ENCODE assay signal across 13 cellular contexts in genomic region chr3:71456826-71457225, GRCh38.
DNase-seq lines count a peak whose midpoint lies in the region; ATAC-seq and TF ChIP-seq lines count a peak whose summit lies in the region.
"Had no signal": no experiment of that assay in that cellular context is flagged by ENCODE, and none has a peak within 500 bp of the region (broad histone marks: within the 10 kb centered on the region; RNA-seq: fewer than 3 reads in every experiment).

No MANE protein-coding gene starts in this region.

- peaks cover 89% of the 10 kb centered on the region for H3K4me1 Mint-ChIP-seq in activated naive CD4-positive, alpha-beta T cell treated with anti-CD3 and anti-CD28 coated beads for 36 hours (ENCODE audit: low read depth)
- peaks cover 76% of the 10 kb centered on the region for H3K4me1 Mint-ChIP-seq in T-helper 2 cell treated with Interferon-gamma antibody and Interleukin-4, amounts not matched to agents 5 μg/mL and 100 μg/mL, for 36 hours (ENCODE audit: low read depth)
- peaks cover 42 to 79% of the 10 kb centered on the region in 2 donors for H3K4me1 Mint-ChIP-seq in effector memory CD8-positive, alpha-beta T cell (ENCODE audit: low read depth in 2 of 2)

- H3K4me3 Mint-ChIP-seq in activated naive CD4-positive, alpha-beta T cell treated with anti-CD3 and anti-CD28 coated beads for 36 hours: peak overlapping the region; percentile 77
- peak overlapping the region; percentile 70 for H3K4me3 Mint-ChIP-seq in T-helper 2 cell treated with Interferon-gamma antibody and Interleukin-4, amounts not matched to agents 5 μg/mL and 100 μg/mL, for 36 hours
- H3K4me3 Mint-ChIP-seq in effector memory CD8-positive, alpha-beta T cell: peak overlapping the region; percentile 32 to 65
- H3K4me3 Mint-ChIP-seq: H9 had no signal

- H3K36me3 Mint-ChIP-seq in activated naive CD4-positive, alpha-beta T cell treated with anti-CD3 and anti-CD28 coated beads for 36 hours (ENCODE audit: low read depth): peaks cover 3% of the 10 kb centered on the region
- peaks cover 18% of the 10 kb centered on the region for H3K36me3 Mint-ChIP-seq in T-helper 2 cell treated with Interferon-gamma antibody and Interleukin-4, amounts not matched to agents 5 μg/mL and 100 μg/mL, for 36 hours (ENCODE audit: low read depth)
- peaks cover 7% of the 10 kb centered on the region for H3K36me3 Mint-ChIP-seq in effector memory CD8-positive, alpha-beta T cell (ENCODE audit: insufficient read depth)

- H3K9me3 ChIP-seq in thoracic aorta: no peaks in the 10 kb centered on the region
- H3K9me3 ChIP-seq: pancreas had no signal

- H3K36me3 ChIP-seq in thoracic aorta: no peaks in the 10 kb centered on the region
- H3K36me3 ChIP-seq: pancreas had no signal

- ATAC-seq in effector memory CD8-positive, alpha-beta T cell (replicated peaks): no peak
- no peak for ATAC-seq in thoracic aorta (ENCODE audit: insufficient number of reproducible peaks, low FRiP score, low read depth)
- ATAC-seq in left lobe of liver: no peak

- no peaks in the 10 kb centered on the region for H3K9me3 Mint-ChIP-seq in activated naive CD4-positive, alpha-beta T cell treated with anti-CD3 and anti-CD28 coated beads for 36 hours
- H3K9me3 Mint-ChIP-seq in T-helper 2 cell treated with Interferon-gamma antibody and Interleukin-4, amounts not matched to agents 5 μg/mL and 100 μg/mL, for 36 hours: no peaks in the 10 kb centered on the region
- H3K9me3 Mint-ChIP-seq in effector memory CD8-positive, alpha-beta T cell: no peaks in the 10 kb centered on the region
- H3K9me3 Mint-ChIP-seq: H9 had no signal

- H3K27me3 ChIP-seq in thoracic aorta (replicated peaks; ENCODE audit: insufficient read depth): no peaks in the 10 kb centered on the region
- H3K27me3 ChIP-seq: hepatocyte, pancreas had no signal

- CTCF ChIA-PET in activated naive CD4-positive, alpha-beta T cell treated with anti-CD3 and anti-CD28 coated beads for 36 hours (lab: Charles Lee): interaction anchor here (1.7 kb wide), 1 partner anchor 40 kb away, joined by 8 read pairs; no protein-coding TSS in a partner anchor

- intact Hi-C loops in activated naive CD4-positive, alpha-beta T cell treated with anti-CD3 and anti-CD28 coated beads for 36 hours (cut with micrococcal nuclease): loop anchor here (1.0 kb wide), 5 partner anchors 9 to 129 kb away; no protein-coding TSS in a partner anchor

- H3K4me1 ChIP-seq in thoracic aorta (ENCODE audit: control insufficient read depth in 1 of 2, low read depth in 2 of 2): peaks cover 15 to 21% of the 10 kb centered on the region in 2 donors

- H3K27ac Mint-ChIP-seq in activated naive CD4-positive, alpha-beta T cell treated with anti-CD3 and anti-CD28 coated beads for 36 hours: peak overlapping the region; percentile 93
- peak overlapping the region; percentile 89 for H3K27ac Mint-ChIP-seq in T-helper 2 cell treated with Interferon-gamma antibody and Interleukin-4, amounts not matched to agents 5 μg/mL and 100 μg/mL, for 36 hours
- H3K27ac Mint-ChIP-seq in effector memory CD8-positive, alpha-beta T cell: peak overlapping the region; percentile 76 to 97
- H3K27ac Mint-ChIP-seq: H9 had no signal

- DNase-seq in activated naive CD4-positive, alpha-beta T cell treated with anti-CD3 and anti-CD28 coated beads for 36 hours: no peak
- DNase-seq in activated naive CD4-positive, alpha-beta T cell treated with Interleukin-2 at 50 U/mL for 16 hours: no peak
- DNase-seq in T-helper 2 cell treated with Interferon-gamma antibody and Interleukin-4, amounts not matched to agents 5 μg/mL and 100 μg/mL, for 36 hours (ENCODE audit: low spot score): no peak
- DNase-seq in effector memory CD8-positive, alpha-beta T cell: no peak
- DNase-seq in thoracic aorta (ENCODE audit: low spot score) (no peak), left lobe of liver (ENCODE audit: low spot score) (no peak), A172 (ENCODE audit: low spot score) (no peak)
- DNase-seq in activated effector memory CD4-positive, alpha-beta T cell treated with anti-CD3 and anti-CD28 coated beads, Interleukin-2, amount 50 U/mL, for 16 hours: no peak
- DNase-seq: H9, NCI-H2081 treated with DMSO at 0.1 percent for 48 hours, NCI-H524 treated with DMSO at 0.1 percent for 48 hours, pancreas had no signal

- no peaks in the 10 kb centered on the region for H3K27me3 Mint-ChIP-seq in activated naive CD4-positive, alpha-beta T cell treated with anti-CD3 and anti-CD28 coated beads for 36 hours (ENCODE audit: low read depth)
- H3K27me3 Mint-ChIP-seq in T-helper 2 cell treated with Interferon-gamma antibody and Interleukin-4, amounts not matched to agents 5 μg/mL and 100 μg/mL, for 36 hours (ENCODE audit: low read depth): no peaks in the 10 kb centered on the region
- H3K27me3 Mint-ChIP-seq in effector memory CD8-positive, alpha-beta T cell: no peaks in the 10 kb centered on the region

- no peak overlapping the region for H3K27ac ChIP-seq in thoracic aorta
- H3K27ac ChIP-seq: hepatocyte, pancreas had no signal

- TF ChIP-seq CTCF in thoracic aorta (IDR thresholded peaks at IDR 0.05): no peak

- peak overlapping the region; percentile 42 for H3K4me3 ChIP-seq in thoracic aorta
- H3K4me3 ChIP-seq: hepatocyte, pancreas had no signal
